13 cellular contexts compared by ENCODE assay signal in genomic region chr12:54240971-54241588, GRCh38. TPM values are rescaled to one million over a fixed set of nuclear protein-coding genes. Genes with fewer than 3 reads are reported as not detected.
DNase-seq lines count a peak whose midpoint lies in the region; ATAC-seq and TF ChIP-seq lines count a peak whose summit lies in the region.
"Had no signal": no experiment of that assay in that cellular context is flagged by ENCODE, and none has a peak within 500 bp of the region (broad histone marks: within the 10 kb centered on the region; RNA-seq: fewer than 3 reads in every experiment).

No MANE protein-coding gene starts in this region.

- no peaks in the 10 kb centered on the region for H3K27me3 ChIP-seq in CD4-positive, alpha-beta T cell (ENCODE audit: control insufficient read depth, insufficient read depth, low read length)
- H3K27me3 ChIP-seq: BLaER1 treated with 17β-estradiol and CSF1 and Interleukin-3, amounts not matched to agents 10 nM and 100 nM; hepatocyte had no signal

- no peak for DNase-seq in CD4-positive, alpha-beta T cell
- no peak for DNase-seq in activated naive CD4-positive, alpha-beta T cell treated with anti-CD3 and anti-CD28 coated beads, Interleukin-2, amount 50 U/mL, for 72 hours (ENCODE audit: low spot score in 2 of 2)
- DNase-seq in RPMI8226 (no peak), SIG-M5 treated with dmso at 0.1 percent for 504 hours (lab: John Stamatoyannopoulos, UW; ENCODE audit: unreplicated experiment) (no peak), NCI-H345 (lab: John Stamatoyannopoulos, UW) (no peak)
- no peak for DNase-seq in stimulated activated naive CD4-positive, alpha-beta T cell (lab: John Stamatoyannopoulos, UW)
- DNase-seq: NCI-H774, SK-N-SH had no signal

- H3K27ac ChIP-seq in CD4-positive, alpha-beta T cell (ENCODE audit: low read depth, low read length), result no peak overlapping the region
- H3K27ac ChIP-seq: hepatocyte, parathyroid adenoma had no signal

- no peaks in the 10 kb centered on the region for H3K27me3 Mint-ChIP-seq in CD4-positive, alpha-beta T cell

- H3K9me3 Mint-ChIP-seq in CD4-positive, alpha-beta T cell, result no peaks in the 10 kb centered on the region
- H3K9me3 Mint-ChIP-seq in activated naive CD4-positive, alpha-beta T cell treated with anti-CD3 and anti-CD28 coated beads, Interleukin-2, amount 50 U/mL, for 72 hours, result no peaks in the 10 kb centered on the region

- no peak overlapping the region for H3K4me3 Mint-ChIP-seq in CD4-positive, alpha-beta T cell

- no peaks in the 10 kb centered on the region for H3K9me3 ChIP-seq in CD4-positive, alpha-beta T cell (ENCODE audit: control insufficient read depth, low read length)
- H3K9me3 ChIP-seq: BLaER1 treated with 17β-estradiol and CSF1 and Interleukin-3, amounts not matched to agents 10 nM and 100 nM; SK-N-SH had no signal

- CTCF ChIA-PET in CD4-positive, alpha-beta T cell (lab: Charles Lee), result interaction anchor here (2.5 kb wide), 1 partner anchor 11 kb away, joined by 9 read pairs; no protein-coding TSS in a partner anchor

- POLR2A ChIA-PET in CD4-positive, alpha-beta T cell (lab: Charles Lee), result no interaction called here

- intact Hi-C loops in CD4-positive, alpha-beta T cell (cut with DNase I, micrococcal nuclease), result no loop called here

- peaks cover 72% of the 10 kb centered on the region for H3K36me3 Mint-ChIP-seq in CD4-positive, alpha-beta T cell (ENCODE audit: low read depth)
- peaks cover 0 to 24% of the 10 kb centered on the region in 2 donors for H3K36me3 Mint-ChIP-seq in activated naive CD4-positive, alpha-beta T cell treated with anti-CD3 and anti-CD28 coated beads, Interleukin-2, amount 50 U/mL, for 72 hours

- TF ChIP-seq CTCF in CD4-positive, alpha-beta T cell (IDR thresholded peaks at IDR 0.05), result no peak

- no peak for ATAC-seq in CD4-positive, alpha-beta T cell (ENCODE audit: poor library complexity)
- peak; percentile 66 for ATAC-seq in GM18867 (IDR thresholded peaks at IDR 0.05; ENCODE audit: unreplicated experiment)
- peak; percentile 45 for ATAC-seq in HG02981 (IDR thresholded peaks at IDR 0.05; ENCODE audit: unreplicated experiment)
- peak; percentile 86 to 94 for ATAC-seq in activated naive CD4-positive, alpha-beta T cell treated with anti-CD3 and anti-CD28 coated beads, Interleukin-2, amount 50 U/mL, for 72 hours

- peak overlapping the region; percentile 51 for H3K27ac Mint-ChIP-seq in CD4-positive, alpha-beta T cell
- peak overlapping the region; percentile 73 to 74 for H3K27ac Mint-ChIP-seq in activated naive CD4-positive, alpha-beta T cell treated with anti-CD3 and anti-CD28 coated beads, Interleukin-2, amount 50 U/mL, for 72 hours

- no peaks in the 10 kb centered on the region for H3K4me1 Mint-ChIP-seq in CD4-positive, alpha-beta T cell (ENCODE audit: low read depth)

RNA-seq across cellular contexts. Expression of gene CBX5, which starts 38.8 kb away (rescaled TPM):
- total RNA-seq in CD4-positive, alpha-beta T cell, result 10 to 100 TPM; 38.8 to 38.9 TPM
- 100 to 1,000 TPM; 115 to 169 TPM for total RNA-seq in activated naive CD4-positive, alpha-beta T cell treated with anti-CD3 and anti-CD28 coated beads, Interleukin-2, amount 50 U/mL, for 72 hours

RNA-seq across cellular contexts. Expression of gene HNRNPA1, which starts 39.4 kb away (rescaled TPM):
- total RNA-seq in CD4-positive, alpha-beta T cell, result 1,000 to 10,000 TPM; 1,969 to 1,994 TPM
- total RNA-seq in activated naive CD4-positive, alpha-beta T cell treated with anti-CD3 and anti-CD28 coated beads, Interleukin-2, amount 50 U/mL, for 72 hours, result 1,000 to 10,000 TPM; 1,446 to 2,174 TPM

RNA-seq across cellular contexts. Expression of gene SMUG1, which starts 52.3 kb away (rescaled TPM):
- total RNA-seq in CD4-positive, alpha-beta T cell, result 1 to 10 TPM; 2.4 to 3.7 TPM
- total RNA-seq in activated naive CD4-positive, alpha-beta T cell treated with anti-CD3 and anti-CD28 coated beads, Interleukin-2, amount 50 U/mL, for 72 hours, result 10 to 100 TPM; 18.0 to 25.9 TPM

RNA-seq across cellular contexts. Expression of gene NFE2, which starts 59.7 kb away (rescaled TPM):
- under 1 TPM in 1 of 2 experiments, not detected in 1; 0.20 TPM for total RNA-seq in CD4-positive, alpha-beta T cell
- total RNA-seq in activated naive CD4-positive, alpha-beta T cell treated with anti-CD3 and anti-CD28 coated beads, Interleukin-2, amount 50 U/mL, for 72 hours, result under 1 TPM in 1 of 2 donors, not detected in 1; 0.20 TPM
- total RNA-seq: hepatocyte had no signal

Comparison
In these comparisons a context has a peak if more than half of its experiments do, and no peak if none do; other contexts are left out.
1. RNA of gene SMUG1, which starts 52.3 kb away (total RNA-seq): 18.0 to 25.9 TPM in activated naive CD4-positive, alpha-beta T cell treated with anti-CD3 and anti-CD28 coated beads, Interleukin-2, amount 50 U/mL, for 72 hours; 2.4 to 3.7 TPM in CD4-positive, alpha-beta T cell; every median in the first group is over 4 times any median in the second.